36 cellular contexts compared by ENCODE assay signal in the genomic region with DNA sequence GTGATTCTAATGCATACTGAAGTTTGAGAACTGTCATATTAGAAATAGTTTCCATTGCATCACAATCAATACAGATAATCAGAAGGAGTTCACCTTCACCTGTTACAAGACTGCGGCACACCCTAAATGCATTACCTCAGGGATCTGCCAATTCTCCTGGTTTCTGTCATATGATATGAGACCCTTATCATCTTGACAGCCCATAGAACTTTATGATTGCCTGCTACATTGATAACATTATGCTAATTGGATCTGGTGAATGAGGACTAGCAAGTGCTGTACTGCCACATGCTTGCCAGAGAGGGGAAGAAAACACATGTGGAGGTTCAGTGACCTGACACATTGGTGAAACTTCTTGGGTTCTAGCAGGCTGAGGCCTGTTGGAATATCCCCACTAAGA. TPM values are rescaled to one million over a fixed set of nuclear protein-coding genes. Genes with fewer than 3 reads are reported as not detected.
"Had no signal": no experiment of that assay in that cellular context is flagged by ENCODE, and none has a peak within 500 bp of the region (broad histone marks: within the 10 kb centered on the region; RNA-seq: fewer than 3 reads in every experiment).

No MANE protein-coding gene starts in this region.

- DNase-seq: activated B cell treated with CpG ODN at 0.5 μM for 24 hours; activated CD4-positive, alpha-beta memory T cell treated with anti-CD3 and anti-CD28 coated beads for 36 hours; activated CD4-positive, alpha-beta T cell treated with anti-CD3 and anti-CD28 coated beads for 4 hours; activated CD4-positive, alpha-beta T cell treated with anti-CD3 and anti-CD28 coated beads, Interleukin-2, amount 10 ng/mL, durations not matched to agents 24 days and 14 days; activated CD4-positive, alpha-beta T cell treated with anti-CD3 and anti-CD28 coated beads, Interleukin-2, amount 50 U/mL, for 1 hour; activated CD4-positive, alpha-beta T cell treated with anti-CD3 and anti-CD28 coated beads, Interleukin-2, amount 50 U/mL, for 4 hours; activated CD4-positive, CD25-positive, alpha-beta regulatory T cell treated with anti-CD3 and anti-CD28 coated beads, Interleukin-2, amount 50 U/mL, for 72 hours; activated CD8-positive, alpha-beta memory T cell treated with anti-CD3 and anti-CD28 coated beads, Interleukin-2, amount 50 U/mL, for 4 hours; activated CD8-positive, alpha-beta T cell treated with anti-CD3 and anti-CD28 coated beads for 36 hours; activated effector memory CD4-positive, alpha-beta T cell treated with anti-CD3 and anti-CD28 coated beads, Interleukin-2, amount 50 U/mL, for 16 hours; activated gamma-delta T cell treated with Interleukin-2 at 50 U/mL for 16 hours; activated naive CD4-positive, alpha-beta T cell; activated naive CD4-positive, alpha-beta T cell treated with anti-CD3 and anti-CD28 coated beads for 36 hours; activated naive CD4-positive, alpha-beta T cell treated with anti-CD3 and anti-CD28 coated beads, Interleukin-2, amount 50 U/mL, for 16 hours; activated naive CD8-positive, alpha-beta T cell treated with anti-CD3 and anti-CD28 coated beads for 36 hours; activated T-cell treated with anti-CD3 and anti-CD28 coated beads for 4 hours; activated T-cell treated with anti-CD3 and anti-CD28 coated beads, Interleukin-2, amount 50 U/mL, for 1 hour; activated T-cell treated with anti-CD3 and anti-CD28 coated beads, Interleukin-2, amount 50 U/mL, for 4 hours; activated T-cell treated with anti-CD3 and anti-CD28 coated beads, Interleukin-2, amount 50 U/mL, for 72 hours; amniotic stem cell; aorta; body of pancreas; brain microvascular endothelial cell; central memory CD4-positive, alpha-beta T cell; T-helper 1 cell; T-helper 2 cell; T-helper 9 cell had no signal

- H3K4me1 ChIP-seq: adrenal gland, body of pancreas, breast epithelium had no signal

- H3K36me3 ChIP-seq: adrenal gland, brain microvascular endothelial cell, breast epithelium had no signal

- H3K4me3 ChIP-seq: adrenal gland, body of pancreas, breast epithelium had no signal

- H3K9me3 ChIP-seq: adrenal gland, body of pancreas, breast epithelium had no signal

- H3K27ac ChIP-seq: adrenal gland, body of pancreas, brain microvascular endothelial cell, breast epithelium, VCaP had no signal

- H3K27me3 ChIP-seq: adrenal gland, body of pancreas, brain microvascular endothelial cell, breast epithelium had no signal

- FAIRE-seq: astrocyte, TTC549 had no signal

RNA-seq across cellular contexts. Expression of a gene that starts 57.8 kb away (rescaled TPM):
- total RNA-seq: activated B cell treated with CpG ODN at 0.5 μM for 24 hours; activated CD4-positive, alpha-beta memory T cell treated with anti-CD3 and anti-CD28 coated beads for 36 hours; activated CD4-positive, alpha-beta T cell treated with anti-CD3 and anti-CD28 coated beads, Interleukin-2, amount 10 ng/mL, durations not matched to agents 24 days and 14 days; activated CD8-positive, alpha-beta memory T cell treated with anti-CD3 and anti-CD28 coated beads for 36 hours; activated CD8-positive, alpha-beta T cell treated with anti-CD3 and anti-CD28 coated beads for 36 hours; activated naive CD4-positive, alpha-beta T cell treated with anti-CD3 and anti-CD28 coated beads for 36 hours; activated naive CD4-positive, alpha-beta T cell treated with anti-CD3 and anti-CD28 coated beads, Interleukin-2, amount 50 U/mL, for 72 hours; activated naive CD8-positive, alpha-beta T cell treated with anti-CD3 and anti-CD28 coated beads for 36 hours; activated T-cell treated with anti-CD3 and anti-CD28 coated beads, Interleukin-2, amount 50 U/mL, for 72 hours; activated T-helper 1 cell treated with anti-CD3 and anti-CD28 coated beads, Interleukin-12 subunit alpha, Interleukin-12 subunit beta, Interleukin-2, Interleukin-4 antibody, amounts not matched to agents 30 ng/mL and 10 ng/mL and 1 ng/mL, durations not matched to agents 14 hours and 24 hours and 36 hours; activated T-helper 17 cell treated with anti-CD3 and anti-CD28 coated beads, Interleukin-2, amount 50 U/mL, for 72 hours; astrocyte; breast epithelium had no signal
